ENCODE assay signal across 1 cellular context in genomic region chr13:27424246-27425150, GRCh38.
TF ChIP-seq lines count a peak whose summit lies in the region.

Gene GTF3A (plus strand): TSS chr13:27424619.

TF ChIP-seq in GM23338, 12 proteins besides CTCF, POLR2A, EP300 and RAD21 (continued from another document):
- TF ChIP-seq ZNF462 (CRISPR knock-in tag; IDR thresholded peaks at IDR 0.05), result no peak
